2 cellular contexts compared by ENCODE assay signal in the genomic region with DNA sequence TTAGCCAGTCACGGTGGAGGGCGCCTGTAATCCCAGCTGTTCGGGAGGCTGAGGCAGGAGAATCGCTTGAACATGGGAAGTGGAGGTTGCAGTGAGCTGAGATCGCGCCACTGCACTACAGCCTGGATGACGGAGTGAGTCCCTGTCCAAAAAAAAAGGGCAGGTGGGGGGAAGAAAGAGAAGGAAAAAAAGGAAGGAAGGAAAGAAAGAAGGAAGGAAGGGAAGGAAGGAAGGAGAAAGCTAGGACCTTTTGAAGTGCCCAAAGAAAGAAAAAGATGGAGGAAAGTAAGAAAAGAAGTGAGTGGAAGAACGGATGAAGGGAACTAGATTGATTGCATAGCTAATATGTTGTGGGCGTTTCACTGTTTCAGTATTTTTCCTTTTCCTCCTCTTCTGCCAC.
TF ChIP-seq lines count a peak whose summit lies in the region.

No MANE protein-coding gene starts in this region.

TF ChIP-seq in endothelial cell of umbilical vein, 7 proteins besides CTCF, POLR2A, EP300 and RAD21:
- TF ChIP-seq MYC (IDR thresholded peaks at IDR 0.05; ENCODE audit: low read depth, low read length): no peak
- TF ChIP-seq GATA2 (IDR thresholded peaks at IDR 0.05; ENCODE audit: insufficient read depth, insufficient read length, low read depth, low read length): no peak
- no peak for TF ChIP-seq JUN (IDR thresholded peaks at IDR 0.05; ENCODE audit: borderline replicate concordance, insufficient read depth, insufficient read length, low read depth)
- TF ChIP-seq FOS (IDR thresholded peaks at IDR 0.05; ENCODE audit: borderline replicate concordance, insufficient read depth, low read length): no peak
- no peak for TF ChIP-seq MAX (IDR thresholded peaks at IDR 0.05; ENCODE audit: insufficient read depth, insufficient read length)

TF ChIP-seq in GM23338, 12 proteins besides CTCF, POLR2A, EP300 and RAD21:
- TF ChIP-seq ETS1 (IDR thresholded peaks at IDR 0.05) (no peak), EZH2 (IDR thresholded peaks at IDR 0.05; ENCODE audit: low read depth, unreplicated experiment) (no peak), EZH2phosphoT487 (IDR thresholded peaks at IDR 0.05; ENCODE audit: unreplicated experiment) (no peak), STAT1 (IDR thresholded peaks at IDR 0.05; ENCODE audit: unreplicated experiment) (no peak), NANOG (IDR thresholded peaks at IDR 0.05; ENCODE audit: borderline replicate concordance) (no peak), REST (IDR thresholded peaks at IDR 0.05; ENCODE audit: unreplicated experiment) (no peak), ZNF114 (CRISPR knock-in tag; IDR thresholded peaks at IDR 0.05) (no peak), POLR2AphosphoS5 (IDR thresholded peaks at IDR 0.05; ENCODE audit: low read depth) (no peak), ZNF331 (CRISPR knock-in tag; IDR thresholded peaks at IDR 0.05; ENCODE audit: low read depth) (no peak), CREB1 (CRISPR knock-in tag; IDR thresholded peaks at IDR 0.05; ENCODE audit: low read depth) (no peak), JUNB (IDR thresholded peaks at IDR 0.05; ENCODE audit: unreplicated experiment) (no peak)
